16 cellular contexts compared by ENCODE assay signal in genomic region chr9:36426348-36426747, GRCh38. TPM values are rescaled to one million over a fixed set of nuclear protein-coding genes. Genes with fewer than 3 reads are reported as not detected.
DNase-seq lines count a peak whose midpoint lies in the region; ATAC-seq and TF ChIP-seq lines count a peak whose summit lies in the region.
"Had no signal": no experiment of that assay in that cellular context is flagged by ENCODE, and none has a peak within 500 bp of the region (broad histone marks: within the 10 kb centered on the region; RNA-seq: fewer than 3 reads in every experiment).

No MANE protein-coding gene starts in this region.

- in situ Hi-C loops in ACHN (cut with HindIII; ENCODE audit: low pct_ligation_motif_present, low pct_unique_long_range_greater_than_20kb, low sequenced_read_pairs): no loop called here

- peaks cover 32% of the 10 kb centered on the region for H3K4me1 Mint-ChIP-seq in activated naive CD8-positive, alpha-beta T cell (ENCODE audit: low read depth)
- peaks cover 16% of the 10 kb centered on the region for H3K4me1 Mint-ChIP-seq in activated naive CD8-positive, alpha-beta T cell treated with anti-CD3 and anti-CD28 coated beads, Interleukin-2, amount 50 U/mL, for 24 hours
- H3K4me1 Mint-ChIP-seq in GM23338: peaks cover 9% of the 10 kb centered on the region
- peaks cover 23% of the 10 kb centered on the region for H3K4me1 Mint-ChIP-seq in activated naive CD8-positive, alpha-beta T cell treated with anti-CD3 and anti-CD28 coated beads for 36 hours
- H3K4me1 Mint-ChIP-seq: CD14-positive monocyte had no signal

- H3K4me3 Mint-ChIP-seq in activated naive CD8-positive, alpha-beta T cell: no peak overlapping the region
- H3K4me3 Mint-ChIP-seq in activated naive CD8-positive, alpha-beta T cell treated with anti-CD3 and anti-CD28 coated beads, Interleukin-2, amount 50 U/mL, for 24 hours: no peak overlapping the region
- no peak overlapping the region for H3K4me3 Mint-ChIP-seq in GM23338
- H3K4me3 Mint-ChIP-seq in activated naive CD8-positive, alpha-beta T cell treated with anti-CD3 and anti-CD28 coated beads for 36 hours: no peak overlapping the region
- H3K4me3 Mint-ChIP-seq: CD14-positive monocyte; CD8-positive, alpha-beta memory T cell had no signal

- H3F3A ChIP-seq in GM23338 (replicated peaks; ENCODE audit: low read depth): no peaks in the 10 kb centered on the region

- no peaks in the 10 kb centered on the region for H3K9me2 ChIP-seq in GM23338 (ENCODE audit: insufficient read depth)

- H3K4me1 ChIP-seq in GM23338 (ENCODE audit: insufficient read depth): peaks cover 13% of the 10 kb centered on the region

- peak overlapping the region; percentile 41 for H3K27ac Mint-ChIP-seq in activated naive CD8-positive, alpha-beta T cell
- no peak overlapping the region for H3K27ac Mint-ChIP-seq in activated naive CD8-positive, alpha-beta T cell treated with anti-CD3 and anti-CD28 coated beads, Interleukin-2, amount 50 U/mL, for 24 hours
- H3K27ac Mint-ChIP-seq in GM23338: no peak overlapping the region
- H3K27ac Mint-ChIP-seq in activated naive CD8-positive, alpha-beta T cell treated with anti-CD3 and anti-CD28 coated beads for 36 hours: peak overlapping the region; percentile 29

- H3K27me3 Mint-ChIP-seq in activated naive CD8-positive, alpha-beta T cell: no peaks in the 10 kb centered on the region
- no peaks in the 10 kb centered on the region for H3K27me3 Mint-ChIP-seq in activated naive CD8-positive, alpha-beta T cell treated with anti-CD3 and anti-CD28 coated beads, Interleukin-2, amount 50 U/mL, for 24 hours
- no peaks in the 10 kb centered on the region for H3K27me3 Mint-ChIP-seq in GM23338 (ENCODE audit: insufficient read depth, low read depth, poor library complexity)
- H3K27me3 Mint-ChIP-seq in activated naive CD8-positive, alpha-beta T cell treated with anti-CD3 and anti-CD28 coated beads for 36 hours: no peaks in the 10 kb centered on the region
- H3K27me3 Mint-ChIP-seq: CD8-positive, alpha-beta memory T cell had no signal

- H3K36me3 ChIP-seq in GM23338 (ENCODE audit: insufficient read depth): no peaks in the 10 kb centered on the region; the same call in 1 of the 2 replicates

- peaks cover 8% of the 10 kb centered on the region for H3K36me3 Mint-ChIP-seq in activated naive CD8-positive, alpha-beta T cell
- peaks cover 9% of the 10 kb centered on the region for H3K36me3 Mint-ChIP-seq in activated naive CD8-positive, alpha-beta T cell treated with anti-CD3 and anti-CD28 coated beads, Interleukin-2, amount 50 U/mL, for 24 hours (ENCODE audit: low read depth)
- H3K36me3 Mint-ChIP-seq in GM23338 (ENCODE audit: low read depth): peaks cover 25% of the 10 kb centered on the region; the same call in 2 of the 3 replicates
- peaks cover 17% of the 10 kb centered on the region for H3K36me3 Mint-ChIP-seq in activated naive CD8-positive, alpha-beta T cell treated with anti-CD3 and anti-CD28 coated beads for 36 hours

- H3K9me3 Mint-ChIP-seq in activated naive CD8-positive, alpha-beta T cell (ENCODE audit: low read depth): no peaks in the 10 kb centered on the region
- H3K9me3 Mint-ChIP-seq in activated naive CD8-positive, alpha-beta T cell treated with anti-CD3 and anti-CD28 coated beads, Interleukin-2, amount 50 U/mL, for 24 hours: no peaks in the 10 kb centered on the region
- peaks cover 4% of the 10 kb centered on the region; the same call in 1 of the 3 replicates for H3K9me3 Mint-ChIP-seq in GM23338
- H3K9me3 Mint-ChIP-seq in activated naive CD8-positive, alpha-beta T cell treated with anti-CD3 and anti-CD28 coated beads for 36 hours: peaks cover 1% of the 10 kb centered on the region
- H3K9me3 Mint-ChIP-seq: CD14-positive monocyte; CD8-positive, alpha-beta memory T cell had no signal

- no peak overlapping the region for H3K4me3 ChIP-seq in GM23338
- H3K4me3 ChIP-seq: BLaER1 had no signal

- H3K27ac ChIP-seq in GM23338 (ENCODE audit: low read depth): 0 out of 2 replicates have a peak overlapping the region, but pooled peaks have one; percentile 46
- H3K27ac ChIP-seq: BLaER1 had no signal

- peaks cover 35% of the 10 kb centered on the region for H4K20me1 ChIP-seq in GM23338 (replicated peaks; ENCODE audit: insufficient read depth)

- peaks cover 96% of the 10 kb centered on the region for H3K79me2 ChIP-seq in GM23338 (replicated peaks; ENCODE audit: insufficient read depth)

- no peak overlapping the region for H2AFZ ChIP-seq in GM23338

- no peak for DNase-seq in activated naive CD8-positive, alpha-beta T cell treated with anti-CD3 and anti-CD28 coated beads, Interleukin-2, amount 50 U/mL, for 24 hours
- no peak for DNase-seq in GM23338 (ENCODE audit: low spot score)
- DNase-seq in activated naive CD8-positive, alpha-beta T cell treated with anti-CD3 and anti-CD28 coated beads for 36 hours: no peak
- DNase-seq in foreskin melanocyte: no peak
- no peak for DNase-seq in ACHN
- DNase-seq: Caco-2; CD8-positive, alpha-beta memory T cell; GOT3; H7; IMR-90; Karpas-422 had no signal

- H3K27me3 ChIP-seq in GM23338 (ENCODE audit: insufficient read depth): no peaks in the 10 kb centered on the region
- H3K27me3 ChIP-seq: BLaER1 had no signal

- no peak for TF ChIP-seq CTCF in GM23338 (conservative IDR thresholded peaks at IDR 0.05; ENCODE audit: low read depth in 2 of 2)

- ATAC-seq in activated naive CD8-positive, alpha-beta T cell treated with anti-CD3 and anti-CD28 coated beads, Interleukin-2, amount 50 U/mL, for 24 hours: no peak
- no peak for ATAC-seq in GM23338
- ATAC-seq in GM18498 (IDR thresholded peaks at IDR 0.05; ENCODE audit: unreplicated experiment): no peak
- ATAC-seq: HCT116 had no signal

- H3K4me2 ChIP-seq in GM23338: no peak overlapping the region
- H3K4me2 ChIP-seq: BLaER1 had no signal

TF ChIP-seq in GM23338, 12 proteins besides CTCF, POLR2A, EP300 and RAD21:
- TF ChIP-seq EZH2phosphoT487 (IDR thresholded peaks at IDR 0.05; ENCODE audit: unreplicated experiment): no peak
- no peak for TF ChIP-seq ETS1 (IDR thresholded peaks at IDR 0.05)
- TF ChIP-seq ZNF331 (CRISPR knock-in tag; IDR thresholded peaks at IDR 0.05; ENCODE audit: low read depth): no peak
- TF ChIP-seq STAT1 (IDR thresholded peaks at IDR 0.05; ENCODE audit: unreplicated experiment): no peak
- TF ChIP-seq NANOG (IDR thresholded peaks at IDR 0.05; ENCODE audit: borderline replicate concordance): no peak
- no peak for TF ChIP-seq ZNF114 (CRISPR knock-in tag; IDR thresholded peaks at IDR 0.05)
- no peak for TF ChIP-seq EZH2 (IDR thresholded peaks at IDR 0.05; ENCODE audit: low read depth, unreplicated experiment)
- TF ChIP-seq JUNB (IDR thresholded peaks at IDR 0.05; ENCODE audit: unreplicated experiment): no peak

RNA-seq across cellular contexts. Expression of gene RNF38, which starts 26.3 kb away (rescaled TPM):
- 60.3 and 61.9 TPM in 2 replicates for total RNA-seq in GM23338 (2014; rRNA removed; shearing (Covaris generic))
- polyA plus RNA-seq in GM23338 (2016; fragmentation: Nextera tagmentation; extraction: Ambion mirVana): 13.7 and 15.6 TPM in 2 replicates
- total RNA-seq in activated naive CD8-positive, alpha-beta T cell treated with anti-CD3 and anti-CD28 coated beads for 36 hours: 10 to 100 TPM; 37.0 to 40.2 TPM

Comparison
In these comparisons a context has a peak if more than half of its experiments do, and no peak if none do; other contexts are left out.
1. H3K27ac Mint-ChIP-seq: peak in activated naive CD8-positive, alpha-beta T cell (single experiment) and activated naive CD8-positive, alpha-beta T cell treated with anti-CD3 and anti-CD28 coated beads for 36 hours (single experiment); none in activated naive CD8-positive, alpha-beta T cell treated with anti-CD3 and anti-CD28 coated beads, Interleukin-2, amount 50 U/mL, for 24 hours (single experiment) and GM23338 (single experiment).